In genomic region chr13:44989071-44989889, GRCh38 we compare ENCODE assay signal across 7 cellular contexts.
A peak's percentile ranks its signal among the peaks of the same experiment; 100 is the strongest.
DNase-seq lines count a peak whose midpoint lies in the region; ATAC-seq and FAIRE-seq lines count a peak whose summit lies in the region.

Gene GPALPP1 (plus strand): TSS chr13:44989538. CDS start chr13:44989655, 117 bp downstream.
Gene NUFIP1 (minus strand): TSS chr13:44989471. CDS start chr13:44989436, 35 bp downstream.

- DNase-seq in GM18507 (ENCODE audit: extremely low spot score, insufficient read length, low read depth) (peak; percentile 97), NCI-H2029 (lab: John Stamatoyannopoulos, UW) (peak; percentile 70), T-helper 9 cell (peak; percentile 92), astrocyte of the hippocampus (ENCODE audit: low read depth, low spot score) (peak; percentile 97), hypothalamus (lab: John Stamatoyannopoulos, UW) (peak; percentile 45 to 98 (median 88)), retina (peak; percentile 96)

- peak; percentile 91 for FAIRE-seq in GM18507 (lab: Jason Lieb, UNC)

- peak; percentile 95 for ATAC-seq in HG02970 (IDR thresholded peaks at IDR 0.05; ENCODE audit: low FRiP score, unreplicated experiment)

Comparison
In these comparisons a context has a peak if more than half of its experiments do, and no peak if none do; other contexts are left out.
1. Peak in every context shown above with its lines: DNase-seq and ATAC-seq.